16 cellular contexts compared by ENCODE assay signal in the genomic region with DNA sequence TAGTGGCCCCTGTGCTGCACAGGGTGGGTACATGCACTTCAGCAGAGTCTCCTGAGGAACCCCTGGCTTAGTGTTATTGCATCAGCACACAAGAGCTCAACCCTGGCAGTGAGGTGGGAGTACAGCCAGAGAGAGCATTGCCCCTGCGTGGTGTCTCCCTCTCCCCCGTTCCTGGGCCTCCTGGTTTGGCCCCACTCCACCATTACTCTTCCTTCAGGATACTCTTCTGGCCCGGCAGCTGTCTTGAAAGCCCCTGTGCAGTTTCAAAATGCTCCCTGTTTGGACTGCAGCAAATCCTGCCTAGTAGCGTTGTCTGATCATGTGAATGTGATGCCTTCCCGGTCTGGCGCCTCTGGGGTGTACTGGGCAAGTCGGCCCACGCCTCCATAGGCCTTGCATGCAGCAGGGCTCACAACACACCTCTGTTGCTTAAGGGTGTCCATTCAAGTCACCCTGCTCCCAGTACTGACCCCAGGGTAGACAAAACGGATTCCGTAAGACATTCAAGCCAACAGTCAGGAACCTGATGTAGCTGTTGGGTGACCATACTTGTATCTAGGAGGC.
"Had no signal": no experiment of that assay in that cellular context is flagged by ENCODE, and none has a peak within 500 bp of the region (broad histone marks: within the 10 kb centered on the region; RNA-seq: fewer than 3 reads in every experiment).

No MANE protein-coding gene starts in this region.

- H3K4me2 ChIP-seq: neural progenitor cell had no signal

- H3K4me3 ChIP-seq: esophagus squamous epithelium, neural progenitor cell, ovary, right lobe of liver, spleen had no signal

- ATAC-seq: activated T-helper 17 cell treated with anti-CD3 and anti-CD28 coated beads, Interleukin-2, amount 50 U/mL, for 72 hours; T-cell had no signal

- H3K27me3 ChIP-seq: esophagus squamous epithelium, neural progenitor cell, ovary, right lobe of liver, spleen had no signal

- H3K9ac ChIP-seq: neural progenitor cell had no signal

- DNase-seq: activated CD4-positive, alpha-beta T cell treated with anti-CD3 and anti-CD28 coated beads, Interleukin-2, amount 50 U/mL, for 48 hours; activated CD4-positive, CD25-positive, alpha-beta regulatory T cell treated with anti-CD3 and anti-CD28 coated beads, Interleukin-2, amount 50 U/mL, for 72 hours; activated naive CD4-positive, alpha-beta T cell treated with anti-CD3 and anti-CD28 coated beads, Interleukin-2, amount 10 ng/mL, durations not matched to agents 7 days and 5 days; esophagus squamous epithelium; head of caudate nucleus; kidney glomerular epithelial cell; right lobe of liver; spleen; T-cell; T1000 had no signal

- H3K4me1 ChIP-seq: neural progenitor cell, right lobe of liver, spleen had no signal

- FAIRE-seq: colon, frontal cortex, urothelium cell line had no signal

- H3K9me3 ChIP-seq: esophagus squamous epithelium, ovary, right lobe of liver had no signal

- H3K27ac ChIP-seq: esophagus squamous epithelium, neural progenitor cell, ovary, right lobe of liver had no signal

- H2AFZ ChIP-seq: neural progenitor cell had no signal

- H3K36me3 ChIP-seq: ovary had no signal
